10 cellular contexts compared by ENCODE assay signal in genomic region chr16:11665071-11665491, GRCh38. TPM values are rescaled to one million over a fixed set of nuclear protein-coding genes. Genes with fewer than 3 reads are reported as not detected.
A peak's percentile ranks its signal among the peaks of the same experiment; 100 is the strongest.
DNase-seq lines count a peak whose midpoint lies in the region; ATAC-seq and TF ChIP-seq lines count a peak whose summit lies in the region.
"Had no signal": no experiment of that assay in that cellular context is flagged by ENCODE, and none has a peak within 500 bp of the region (broad histone marks: within the 10 kb centered on the region; RNA-seq: fewer than 3 reads in every experiment).

No MANE protein-coding gene starts in this region.

- peak overlapping the region in 5 of 8 donors; percentile 29 to 75 (median 56) for H3K27ac ChIP-seq in spleen
- H3K27ac ChIP-seq: prostate gland had no signal

- no peaks in the 10 kb centered on the region for H3K36me3 Mint-ChIP-seq in activated naive CD4-positive, alpha-beta T cell treated with anti-CD3 and anti-CD28 coated beads, Interleukin-2, amount 50 U/mL, for 72 hours

- intact Hi-C loops in spleen (cut with DNase I; ENCODE audit: low total_unique reads), result no loop called here

- peaks cover 11 to 62% (median 33%) of the 10 kb centered on the region in 6 donors for H3K4me1 ChIP-seq in spleen
- H3K4me1 ChIP-seq: prostate gland had no signal

- H3K9me3 Mint-ChIP-seq in activated naive CD4-positive, alpha-beta T cell treated with anti-CD3 and anti-CD28 coated beads, Interleukin-2, amount 50 U/mL, for 72 hours, result no peaks in the 10 kb centered on the region

- TF ChIP-seq CTCF in spleen (IDR thresholded peaks at IDR 0.05 in 8 of 11, conservative IDR thresholded peaks at IDR 0.05 in 3 of 11), result no peak

- H3K27me3 ChIP-seq in spleen (replicated peaks in 1 of 7), result no peaks in the 10 kb centered on the region

- peak; percentile 67 for DNase-seq in activated CD8-positive, alpha-beta memory T cell treated with anti-CD3 and anti-CD28 coated beads, Interleukin-2, amount 50 U/mL, for 48 hours
- DNase-seq in activated CD8-positive, alpha-beta memory T cell treated with anti-CD3 and anti-CD28 coated beads, Interleukin-2, amount 50 U/mL, for 4 hours, result no peak
- peak; percentile 88 to 92 for DNase-seq in NCI-H524 (lab: John Stamatoyannopoulos, UW)
- DNase-seq in activated naive CD4-positive, alpha-beta T cell treated with anti-CD3 and anti-CD28 coated beads, Interleukin-2, amount 50 U/mL, for 72 hours (ENCODE audit: low spot score in 2 of 2), result no peak
- peak; percentile 80 for DNase-seq in spleen
- DNase-seq in HuH-7 (ENCODE audit: low spot score), result no peak
- no peak for DNase-seq in SIG-M5 (lab: John Stamatoyannopoulos, UW)
- DNase-seq in medulla oblongata (ENCODE audit: extremely low spot score), result no peak

- H3K36me3 ChIP-seq in spleen, result no peaks in the 10 kb centered on the region
- H3K36me3 ChIP-seq: prostate gland had no signal

- peak overlapping the region; percentile 39 to 92 for H3K27ac Mint-ChIP-seq in activated naive CD4-positive, alpha-beta T cell treated with anti-CD3 and anti-CD28 coated beads, Interleukin-2, amount 50 U/mL, for 72 hours

- 10 to 34% (median 22%) methylated on average over 9 to 11 of the region's 11 CpGs for WGBS in spleen, 5 donors

- H3K4me3 ChIP-seq in spleen, result peak overlapping the region in 1 of 8 donors; percentile 27
- H3K4me3 ChIP-seq: prostate gland had no signal

- no peak for ATAC-seq in activated naive CD4-positive, alpha-beta T cell treated with anti-CD3 and anti-CD28 coated beads, Interleukin-2, amount 50 U/mL, for 72 hours
- ATAC-seq: esophagus mucosa had no signal

- no peak for TF ChIP-seq POLR2A in spleen (IDR thresholded peaks at IDR 0.05)

- H3K9me3 ChIP-seq in spleen, result no peaks in the 10 kb centered on the region
- H3K9me3 ChIP-seq: prostate gland had no signal

RNA-seq across cellular contexts. Expression of gene SNN, which starts 3.2 kb away (rescaled TPM):
- 10 to 100 TPM; 11.0 to 14.4 TPM for total RNA-seq in activated naive CD4-positive, alpha-beta T cell treated with anti-CD3 and anti-CD28 coated beads, Interleukin-2, amount 50 U/mL, for 72 hours
- total RNA-seq in spleen, result 10 to 100 TPM; 44.5 to 59.5 (median 49.1) TPM
- polyA plus RNA-seq in spleen, result 10 to 100 TPM; 22.3 to 53.7 (median 25.1) TPM

Comparison
In these comparisons a context has a peak if more than half of its experiments do, and no peak if none do; other contexts are left out.
1. DNase-seq: peak in activated CD8-positive, alpha-beta memory T cell treated with anti-CD3 and anti-CD28 coated beads, Interleukin-2, amount 50 U/mL, for 48 hours (single experiment), NCI-H524 (2 of 2) and spleen (single experiment); none in activated CD8-positive, alpha-beta memory T cell treated with anti-CD3 and anti-CD28 coated beads, Interleukin-2, amount 50 U/mL, for 4 hours (single experiment), activated naive CD4-positive, alpha-beta T cell treated with anti-CD3 and anti-CD28 coated beads, Interleukin-2, amount 50 U/mL, for 72 hours (0 of 2), HuH-7 (single experiment), SIG-M5 (single experiment) and medulla oblongata (single experiment).